In genomic region chr2:19988600-19988999, GRCh38 we compare ENCODE assay signal across 10 cellular contexts. TPM values are rescaled to one million over a fixed set of nuclear protein-coding genes. Genes with fewer than 3 reads are reported as not detected.
DNase-seq lines count a peak whose midpoint lies in the region; ATAC-seq and FAIRE-seq lines count a peak whose summit lies in the region.
"Had no signal": no experiment of that assay in that cellular context is flagged by ENCODE, and none has a peak within 500 bp of the region (broad histone marks: within the 10 kb centered on the region; RNA-seq: fewer than 3 reads in every experiment).

No MANE protein-coding gene starts in this region.

- peaks cover 19% of the 10 kb centered on the region for H3K36me3 Mint-ChIP-seq in central memory CD8-positive, alpha-beta T cell (ENCODE audit: insufficient read depth)
- peaks cover 11% of the 10 kb centered on the region for H3K36me3 Mint-ChIP-seq in natural killer cell treated with Interleukin-12 subunit alpha and Interleukin-12 subunit beta and Interleukin-15 and Interleukin-18, amount 100 ng/mL, for 72 hours

- peaks cover 23% of the 10 kb centered on the region for H3K4me1 Mint-ChIP-seq in central memory CD8-positive, alpha-beta T cell
- peaks cover 19 to 32% of the 10 kb centered on the region in 2 donors for H3K4me1 Mint-ChIP-seq in natural killer cell treated with Interleukin-12 subunit alpha and Interleukin-12 subunit beta and Interleukin-15 and Interleukin-18, amount 100 ng/mL, for 72 hours (ENCODE audit: low read depth in 2 of 2)

- no peaks in the 10 kb centered on the region for H3K4me1 ChIP-seq in NT2/D1 (ENCODE audit: insufficient read depth, insufficient read length)

- H3K9ac ChIP-seq in NT2/D1 (ENCODE audit: insufficient read length, low read depth): peak overlapping the region; percentile 79

- peaks cover 27% of the 10 kb centered on the region for H3K36me3 ChIP-seq in NT2/D1 (ENCODE audit: insufficient read depth, insufficient read length, low read length)

- H3K27me3 Mint-ChIP-seq in central memory CD8-positive, alpha-beta T cell: peaks cover 21% of the 10 kb centered on the region
- H3K27me3 Mint-ChIP-seq in natural killer cell treated with Interleukin-12 subunit alpha and Interleukin-12 subunit beta and Interleukin-15 and Interleukin-18, amount 100 ng/mL, for 72 hours: peaks cover 10 to 12% of the 10 kb centered on the region in 2 donors

- H3K4me3 Mint-ChIP-seq in central memory CD8-positive, alpha-beta T cell: peak overlapping the region; percentile 90
- H3K4me3 Mint-ChIP-seq in natural killer cell treated with Interleukin-12 subunit alpha and Interleukin-12 subunit beta and Interleukin-15 and Interleukin-18, amount 100 ng/mL, for 72 hours: peak overlapping the region; percentile 95

- DNase-seq in EH (ENCODE audit: low read depth): peak; percentile 14
- no peak for DNase-seq in NT2/D1 (ENCODE audit: low read depth, low spot score)
- no peak for DNase-seq in central memory CD8-positive, alpha-beta T cell (ENCODE audit: low spot score in 2 of 2)
- DNase-seq in natural killer cell treated with Interleukin-12 subunit alpha and Interleukin-12 subunit beta and Interleukin-15 and Interleukin-18, amount 100 ng/mL, for 72 hours (ENCODE audit: low spot score): no peak
- no peak for DNase-seq in UCSD-AML1 (lab: John Stamatoyannopoulos, UW; ENCODE audit: unreplicated experiment)
- no peak for DNase-seq in NCI-H146 treated with DMSO at 0.1 percent for 48 hours (lab: John Stamatoyannopoulos, UW; ENCODE audit: unreplicated experiment)
- no peak for DNase-seq in urothelium cell line (ENCODE audit: low spot score)
- DNase-seq: NCI-H2227 treated with DMSO at 0.1 percent for 48 hours had no signal

- H3K27ac Mint-ChIP-seq in central memory CD8-positive, alpha-beta T cell (ENCODE audit: low read depth): peak overlapping the region; percentile 90
- peak overlapping the region; percentile 61 to 92 for H3K27ac Mint-ChIP-seq in natural killer cell treated with Interleukin-12 subunit alpha and Interleukin-12 subunit beta and Interleukin-15 and Interleukin-18, amount 100 ng/mL, for 72 hours

- no peak for FAIRE-seq in urothelium cell line (lab: Jason Lieb, UNC)

- no peaks in the 10 kb centered on the region for H3K9me3 ChIP-seq in NT2/D1 (ENCODE audit: insufficient read depth, low read length)

- peak overlapping the region; percentile 93 for H3K4me3 ChIP-seq in NT2/D1 (ENCODE audit: insufficient read length, low read depth)

- no peaks in the 10 kb centered on the region for H3K27me3 ChIP-seq in NT2/D1 (ENCODE audit: insufficient read depth, insufficient read length)

- H3K9me3 Mint-ChIP-seq in central memory CD8-positive, alpha-beta T cell: no peaks in the 10 kb centered on the region
- H3K9me3 Mint-ChIP-seq in natural killer cell treated with Interleukin-12 subunit alpha and Interleukin-12 subunit beta and Interleukin-15 and Interleukin-18, amount 100 ng/mL, for 72 hours: no peaks in the 10 kb centered on the region

- ATAC-seq in central memory CD8-positive, alpha-beta T cell (replicated peaks; ENCODE audit: extremely low read depth, poor library complexity, severe bottlenecking): no peak
- ATAC-seq in natural killer cell treated with Interleukin-12 subunit alpha and Interleukin-12 subunit beta and Interleukin-15 and Interleukin-18, amount 100 ng/mL, for 72 hours: no peak
- ATAC-seq in GM18519 (IDR thresholded peaks at IDR 0.05; ENCODE audit: low FRiP score, unreplicated experiment): no peak
- ATAC-seq: activated CD4-positive, CD25-positive, alpha-beta regulatory T cell treated with anti-CD3 and anti-CD28 coated beads, Interleukin-2, amount 50 U/mL, for 24 hours had no signal

RNA-seq across cellular contexts. Expression of gene WDR35, which starts 1.3 kb away (rescaled TPM):
- total RNA-seq in natural killer cell treated with Interleukin-12 subunit alpha and Interleukin-12 subunit beta and Interleukin-15 and Interleukin-18, amount 100 ng/mL, for 72 hours: 10 to 100 TPM in 1 of 2 donors, 1 to 10 TPM in 1; 6.4 to 13.6 TPM

RNA-seq across cellular contexts. Expression of gene MATN3, which starts 23.9 kb away (rescaled TPM):
- total RNA-seq in natural killer cell treated with Interleukin-12 subunit alpha and Interleukin-12 subunit beta and Interleukin-15 and Interleukin-18, amount 100 ng/mL, for 72 hours: not detected
